8 cellular contexts compared by ENCODE assay signal in the genomic region with DNA sequence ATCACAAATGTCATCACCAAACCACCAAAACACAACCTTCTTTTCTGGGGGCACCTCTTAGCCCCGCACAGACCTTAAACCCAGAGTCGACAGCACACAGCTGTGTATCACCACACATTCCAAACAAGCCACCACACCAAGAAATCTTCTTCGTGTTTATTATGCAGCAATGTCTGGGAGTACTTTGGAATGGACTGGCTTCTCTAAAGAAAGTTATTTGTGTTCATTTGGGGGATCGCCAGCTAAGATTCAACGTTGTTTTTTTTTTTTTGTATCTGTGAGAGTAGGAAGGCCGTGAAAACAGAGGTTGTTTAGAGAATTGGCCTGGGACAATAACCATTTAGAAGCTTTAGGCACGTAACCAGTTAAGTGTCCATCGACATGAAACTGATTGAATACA. TPM values are rescaled to one million over a fixed set of nuclear protein-coding genes. Genes with fewer than 3 reads are reported as not detected.
DNase-seq lines count a peak whose midpoint lies in the region; ATAC-seq, FAIRE-seq and TF ChIP-seq lines count a peak whose summit lies in the region.

No MANE protein-coding gene starts in this region.

- H3K27me3 ChIP-seq in astrocyte (ENCODE audit: insufficient read depth, low read length) (no peaks in the 10 kb centered on the region), mesendoderm (ENCODE audit: insufficient read depth, low read length, poor library complexity) (no peaks in the 10 kb centered on the region), upper lobe of right lung (no peaks in the 10 kb centered on the region)

- peak overlapping the region; percentile 48 for H3K9ac ChIP-seq in astrocyte (ENCODE audit: low read length)
- peak overlapping the region; percentile 78 for H3K9ac ChIP-seq in mesendoderm (ENCODE audit: low read length)

- no peak overlapping the region for H2BK15ac ChIP-seq in mesendoderm (replicated peaks; ENCODE audit: low read depth)

- H2BK5ac ChIP-seq in mesendoderm (ENCODE audit: low read length): peak overlapping the region; percentile 73

- H3K4me3 ChIP-seq in astrocyte (ENCODE audit: insufficient read depth, low read depth, low read length) (no peak overlapping the region), mesendoderm (ENCODE audit: low read length) (no peak overlapping the region), upper lobe of right lung (no peak overlapping the region)

- no peak for FAIRE-seq in astrocyte (lab: Jason Lieb, UNC)

- H4K8ac ChIP-seq in mesendoderm (ENCODE audit: low read depth, low read length): no peak overlapping the region

- no peak overlapping the region for H2BK120ac ChIP-seq in mesendoderm (ENCODE audit: low read depth, low read length)

- ATAC-seq in upper lobe of right lung (no peak), GM18505 (IDR thresholded peaks at IDR 0.05; ENCODE audit: unreplicated experiment) (no peak)

- H3K4me2 ChIP-seq in astrocyte (ENCODE audit: low read length): peak overlapping the region; percentile 65
- H3K4me2 ChIP-seq in mesendoderm (ENCODE audit: low read length): no peak overlapping the region

- H3K9me3 ChIP-seq in astrocyte (ENCODE audit: insufficient read depth, low read depth, low read length): no peaks in the 10 kb centered on the region
- H3K9me3 ChIP-seq in upper lobe of right lung: no peaks in the 10 kb centered on the region

- H4K20me1 ChIP-seq in astrocyte (ENCODE audit: insufficient read depth, low read length): peaks cover 7% of the 10 kb centered on the region

- H3K4me3 Mint-ChIP-seq in activated naive CD4-positive, alpha-beta T cell treated with anti-CD3 and anti-CD28 coated beads, Interleukin-2, amount 50 U/mL, for 24 hours: peak overlapping the region; percentile 84
- H3K4me3 Mint-ChIP-seq in astrocyte (ENCODE audit: unreplicated experiment): peak overlapping the region; percentile 77

- H3K56ac ChIP-seq in mesendoderm (ENCODE audit: low read length): peak overlapping the region; percentile 89

- H3K79me2 ChIP-seq in astrocyte (ENCODE audit: insufficient read depth, low read length): peaks cover 14% of the 10 kb centered on the region
- H3K79me2 ChIP-seq in mesendoderm (ENCODE audit: control insufficient read depth, insufficient read depth, low read length): peaks cover 13% of the 10 kb centered on the region

- peak overlapping the region; percentile 84 for H3K27ac Mint-ChIP-seq in activated naive CD4-positive, alpha-beta T cell treated with anti-CD3 and anti-CD28 coated beads, Interleukin-2, amount 50 U/mL, for 24 hours
- peak overlapping the region; percentile 59 for H3K27ac Mint-ChIP-seq in astrocyte (ENCODE audit: unreplicated experiment)

- DNase-seq in activated naive CD4-positive, alpha-beta T cell (lab: John Stamatoyannopoulos, UW): no peak
- DNase-seq in astrocyte (ENCODE audit: low read depth) (peak; percentile 71), mesendoderm (no peak), upper lobe of right lung (no peak), 8988T (no peak)
- DNase-seq in activated naive CD4-positive, alpha-beta T cell treated with anti-CD3 and anti-CD28 coated beads, Interleukin-2, amount 50 U/mL, for 16 hours: no peak

- peak overlapping the region; percentile 91 for H3K23ac ChIP-seq in mesendoderm (ENCODE audit: low read length)

- no peaks in the 10 kb centered on the region for H3K36me3 ChIP-seq in astrocyte (ENCODE audit: insufficient read depth, low read length)
- no peaks in the 10 kb centered on the region for H3K36me3 ChIP-seq in mesendoderm (ENCODE audit: control insufficient read depth, insufficient read depth, low read length)
- H3K36me3 ChIP-seq in upper lobe of right lung: no peaks in the 10 kb centered on the region

- H3K27ac ChIP-seq in astrocyte (ENCODE audit: low read depth, low read length) (no peak overlapping the region), mesendoderm (ENCODE audit: low read depth, low read length) (peak overlapping the region; percentile 13), upper lobe of right lung (peak overlapping the region; percentile 86)

- H3K4ac ChIP-seq in mesendoderm (ENCODE audit: low read depth, low read length): no peak overlapping the region

- H3K9me3 Mint-ChIP-seq in activated naive CD4-positive, alpha-beta T cell treated with anti-CD3 and anti-CD28 coated beads, Interleukin-2, amount 50 U/mL, for 24 hours: no peaks in the 10 kb centered on the region
- H3K9me3 Mint-ChIP-seq in astrocyte (ENCODE audit: unreplicated experiment): no peaks in the 10 kb centered on the region

- TF ChIP-seq POLR2A in GM18505 (IDR thresholded peaks at IDR 0.05; ENCODE audit: borderline replicate concordance, extremely low read depth, insufficient read depth, insufficient read length): no peak

- no peaks in the 10 kb centered on the region for H3K79me1 ChIP-seq in mesendoderm (ENCODE audit: low read length)

- intact Hi-C loops in upper lobe of right lung (cut with DNase I): no loop called here

- H3K36me3 Mint-ChIP-seq in activated naive CD4-positive, alpha-beta T cell treated with anti-CD3 and anti-CD28 coated beads, Interleukin-2, amount 50 U/mL, for 24 hours: no peaks in the 10 kb centered on the region
- H3K36me3 Mint-ChIP-seq in astrocyte (ENCODE audit: low read depth, unreplicated experiment): peaks cover 1% of the 10 kb centered on the region

- peak overlapping the region; percentile 21 for H4K5ac ChIP-seq in mesendoderm (ENCODE audit: low read length)

- H2AFZ ChIP-seq in astrocyte (ENCODE audit: low read depth, low read length): peak overlapping the region; percentile 78

- TF ChIP-seq CTCF in astrocyte (IDR thresholded peaks at IDR 0.05; ENCODE audit: insufficient read depth, low read depth, low read length) (no peak), upper lobe of right lung (IDR thresholded peaks at IDR 0.05) (no peak)

- H2AK5ac ChIP-seq in mesendoderm (ENCODE audit: low read length): no peak overlapping the region

- H3K4me1 Mint-ChIP-seq in activated naive CD4-positive, alpha-beta T cell treated with anti-CD3 and anti-CD28 coated beads, Interleukin-2, amount 50 U/mL, for 24 hours: peaks cover 28% of the 10 kb centered on the region
- H3K4me1 Mint-ChIP-seq in astrocyte (ENCODE audit: low read depth, unreplicated experiment): peaks cover 18% of the 10 kb centered on the region

- no CpG with 5 or more reads among the region's 8 CpGs for WGBS in mesendoderm (ENCODE audit: extremely low coverage, insufficient coverage, low lambda C conversion rate)

- H3K4me1 ChIP-seq in astrocyte (ENCODE audit: insufficient read depth, low read length): peaks cover 12% of the 10 kb centered on the region
- peaks cover 4% of the 10 kb centered on the region for H3K4me1 ChIP-seq in mesendoderm (ENCODE audit: control insufficient read depth, low read depth, low read length)
- peaks cover 21% of the 10 kb centered on the region for H3K4me1 ChIP-seq in upper lobe of right lung

- H3K27me3 Mint-ChIP-seq in activated naive CD4-positive, alpha-beta T cell treated with anti-CD3 and anti-CD28 coated beads, Interleukin-2, amount 50 U/mL, for 24 hours: no peaks in the 10 kb centered on the region
- H3K27me3 Mint-ChIP-seq in astrocyte (ENCODE audit: low read depth, unreplicated experiment): no peaks in the 10 kb centered on the region

- H3K18ac ChIP-seq in mesendoderm (ENCODE audit: low read length): peak overlapping the region; percentile 30

RNA-seq across cellular contexts. Expression of a gene that starts 1.0 kb away (rescaled TPM):
- 69.4 and 70.4 TPM in 2 replicates for total RNA-seq in astrocyte
- polyA plus RNA-seq in mesendoderm (2013, experiment 1 of 2): 81.4 TPM
- 78.4 TPM for polyA plus RNA-seq in mesendoderm (2013, experiment 2 of 2)
- 34.3 TPM for total RNA-seq in upper lobe of right lung
